Comparison of ENCODE assay signal across 1 cellular context in the genomic region with DNA sequence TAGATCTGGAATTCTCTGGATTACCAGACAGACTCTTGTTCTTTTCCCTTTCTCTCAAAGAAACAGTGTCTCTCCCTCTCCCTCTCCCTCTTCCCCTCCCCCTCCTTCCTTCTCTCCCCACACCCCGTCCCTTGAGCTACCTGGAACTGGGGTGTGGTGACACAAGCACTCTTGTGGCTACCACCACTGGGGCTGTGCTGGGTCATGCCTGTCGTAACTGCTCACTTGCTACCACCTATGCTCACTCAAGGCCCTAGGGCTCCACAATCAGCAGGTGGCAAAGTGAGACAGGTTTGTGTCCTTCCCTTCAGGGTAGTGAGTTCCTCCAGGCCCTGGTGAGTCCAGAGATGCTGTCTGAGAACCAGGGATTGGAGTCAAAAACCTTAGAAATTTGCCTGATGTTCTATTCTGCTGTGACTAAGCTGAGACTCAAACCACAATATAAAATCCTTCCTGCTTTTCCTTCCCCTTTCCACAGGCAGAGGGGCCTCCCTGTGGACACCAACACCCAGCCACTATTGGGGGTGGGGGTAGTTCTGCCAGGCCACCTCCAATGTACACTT.
TF ChIP-seq lines count a peak whose summit lies in the region.

No MANE protein-coding gene starts in this region.

TF ChIP-seq in HepG2, 621 proteins besides CTCF, POLR2A, EP300 and RAD21 (continued from another document):
- TF ChIP-seq AKNA (CRISPR knock-in tag; IDR thresholded peaks at IDR 0.05; ENCODE audit: borderline replicate concordance) (no peak), MAFG (CRISPR knock-in tag; IDR thresholded peaks at IDR 0.05) (no peak), USF2 (IDR thresholded peaks at IDR 0.05; ENCODE audit: low read depth, low read length) (no peak), USF2 (CRISPR knock-in tag; IDR thresholded peaks at IDR 0.05; ENCODE audit: borderline replicate concordance) (no peak), JUNB (CRISPR knock-in tag; IDR thresholded peaks at IDR 0.05; ENCODE audit: borderline replicate concordance) (no peak)
- TF ChIP-seq, protein P1, sequence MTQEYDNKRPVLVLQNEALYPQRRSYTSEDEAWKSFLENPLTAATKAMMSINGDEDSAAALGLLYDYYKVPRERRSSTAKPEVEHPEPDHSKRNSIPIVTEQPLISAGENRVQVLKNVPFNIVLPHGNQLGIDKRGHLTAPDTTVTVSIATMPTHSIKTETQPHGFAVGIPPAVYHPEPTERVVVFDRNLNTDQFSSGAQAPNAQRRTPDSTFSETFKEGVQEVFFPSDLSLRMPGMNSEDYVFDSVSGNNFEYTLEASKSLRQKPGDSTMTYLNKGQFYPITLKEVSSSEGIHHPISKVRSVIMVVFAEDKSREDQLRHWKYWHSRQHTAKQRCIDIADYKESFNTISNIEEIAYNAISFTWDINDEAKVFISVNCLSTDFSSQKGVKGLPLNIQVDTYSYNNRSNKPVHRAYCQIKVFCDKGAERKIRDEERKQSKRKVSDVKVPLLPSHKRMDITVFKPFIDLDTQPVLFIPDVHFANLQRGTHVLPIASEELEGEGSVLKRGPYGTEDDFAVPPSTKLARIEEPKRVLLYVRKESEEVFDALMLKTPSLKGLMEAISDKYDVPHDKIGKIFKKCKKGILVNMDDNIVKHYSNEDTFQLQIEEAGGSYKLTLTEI (CRISPR knock-in tag; conservative IDR thresholded peaks at IDR 0.05): no peak
TF ChIP-seq in HepG2: peak in this region for 0.
